In the genomic region with DNA sequence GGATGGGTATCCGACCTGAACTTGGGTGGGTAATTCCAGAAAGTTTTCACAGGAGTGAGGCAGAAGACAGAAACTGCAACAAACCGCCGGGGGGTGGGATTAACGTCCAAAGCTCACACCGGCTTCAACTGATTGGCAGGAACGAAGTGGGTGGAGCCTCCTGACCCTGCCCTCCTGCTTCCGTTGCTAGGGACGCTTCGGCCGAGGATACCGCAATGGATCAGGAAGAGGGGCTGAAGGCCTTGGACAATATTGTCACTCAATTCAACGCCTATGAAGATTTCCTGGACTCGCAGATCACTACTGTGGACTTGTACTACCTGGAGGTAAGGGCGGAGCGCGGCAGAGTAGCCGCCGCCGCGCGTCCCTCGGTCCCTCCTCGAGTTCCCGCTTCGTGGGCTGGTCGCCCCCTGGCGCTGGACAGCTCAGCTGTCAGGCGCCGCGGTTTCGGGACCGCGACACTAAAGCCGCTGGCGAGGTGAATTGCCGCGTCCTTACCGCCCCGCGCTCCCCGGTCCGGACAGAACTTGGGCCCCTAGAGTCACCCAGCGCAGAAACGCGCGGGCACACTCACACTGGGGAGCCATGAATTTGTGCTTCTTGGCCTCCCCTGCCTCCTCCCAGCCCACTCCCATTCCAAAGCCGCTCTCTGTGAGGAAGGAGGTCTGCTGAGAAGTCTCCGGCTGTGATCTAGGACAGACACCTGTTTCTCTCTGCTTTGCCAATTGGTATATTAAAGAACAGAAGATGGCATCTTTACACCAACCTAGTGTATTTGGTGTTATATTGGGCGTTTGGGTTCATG, we compare ENCODE assay signal across 1 cellular context.
TF ChIP-seq lines count a peak whose summit lies in the region.

Gene CFAP299 (plus strand): TSS at position 177 of the 805 bp plus-strand sequence.

TF ChIP-seq in K562, 482 proteins besides CTCF, POLR2A, EP300 and RAD21 (continued from another document and continues in another):
- TF ChIP-seq CBX2 (IDR thresholded peaks at IDR 0.05; ENCODE audit: insufficient read depth, low read length, poor library complexity, severe bottlenecking) (no peak), ZNF347 (CRISPR knock-in tag; IDR thresholded peaks at IDR 0.05; ENCODE audit: low read depth) (no peak), ZBTB43 (CRISPR knock-in tag; IDR thresholded peaks at IDR 0.05) (no peak), GTF2B (IDR thresholded peaks at IDR 0.05; ENCODE audit: extremely low read depth, insufficient read length) (no peak), NFRKB (IDR thresholded peaks at IDR 0.05; ENCODE audit: low read depth) (no peak), NR3C1 (CRISPR knock-in tag; IDR thresholded peaks at IDR 0.05) (no peak), HMGN3 (IDR thresholded peaks at IDR 0.05; ENCODE audit: borderline replicate concordance, extremely low read depth, insufficient read length, low read depth, low read length) (peak; percentile 78), ZNF3 (CRISPR knock-in tag; IDR thresholded peaks at IDR 0.05) (no peak), BRD9 (IDR thresholded peaks at IDR 0.05; ENCODE audit: low read depth, partially characterized antibody) (no peak), HINFP (tag; conservative IDR thresholded peaks at IDR 0.05; ENCODE audit: low read depth) (no peak), ZBTB9 (CRISPR knock-in tag; IDR thresholded peaks at IDR 0.05) (no peak), ZBTB33 (CRISPR knock-in tag; IDR thresholded peaks at IDR 0.05) (peak; percentile 37; the same call in 1 of the 2 replicates), HCFC1 (IDR thresholded peaks at IDR 0.05; ENCODE audit: low read depth, low read length) (peak; percentile 54; the same call in 1 of the 2 replicates), NR4A1 (CRISPR knock-in tag; IDR thresholded peaks at IDR 0.05) (no peak), NR4A1 (tag; IDR thresholded peaks at IDR 0.05) (no peak)
- TF ChIP-seq, protein P1, sequence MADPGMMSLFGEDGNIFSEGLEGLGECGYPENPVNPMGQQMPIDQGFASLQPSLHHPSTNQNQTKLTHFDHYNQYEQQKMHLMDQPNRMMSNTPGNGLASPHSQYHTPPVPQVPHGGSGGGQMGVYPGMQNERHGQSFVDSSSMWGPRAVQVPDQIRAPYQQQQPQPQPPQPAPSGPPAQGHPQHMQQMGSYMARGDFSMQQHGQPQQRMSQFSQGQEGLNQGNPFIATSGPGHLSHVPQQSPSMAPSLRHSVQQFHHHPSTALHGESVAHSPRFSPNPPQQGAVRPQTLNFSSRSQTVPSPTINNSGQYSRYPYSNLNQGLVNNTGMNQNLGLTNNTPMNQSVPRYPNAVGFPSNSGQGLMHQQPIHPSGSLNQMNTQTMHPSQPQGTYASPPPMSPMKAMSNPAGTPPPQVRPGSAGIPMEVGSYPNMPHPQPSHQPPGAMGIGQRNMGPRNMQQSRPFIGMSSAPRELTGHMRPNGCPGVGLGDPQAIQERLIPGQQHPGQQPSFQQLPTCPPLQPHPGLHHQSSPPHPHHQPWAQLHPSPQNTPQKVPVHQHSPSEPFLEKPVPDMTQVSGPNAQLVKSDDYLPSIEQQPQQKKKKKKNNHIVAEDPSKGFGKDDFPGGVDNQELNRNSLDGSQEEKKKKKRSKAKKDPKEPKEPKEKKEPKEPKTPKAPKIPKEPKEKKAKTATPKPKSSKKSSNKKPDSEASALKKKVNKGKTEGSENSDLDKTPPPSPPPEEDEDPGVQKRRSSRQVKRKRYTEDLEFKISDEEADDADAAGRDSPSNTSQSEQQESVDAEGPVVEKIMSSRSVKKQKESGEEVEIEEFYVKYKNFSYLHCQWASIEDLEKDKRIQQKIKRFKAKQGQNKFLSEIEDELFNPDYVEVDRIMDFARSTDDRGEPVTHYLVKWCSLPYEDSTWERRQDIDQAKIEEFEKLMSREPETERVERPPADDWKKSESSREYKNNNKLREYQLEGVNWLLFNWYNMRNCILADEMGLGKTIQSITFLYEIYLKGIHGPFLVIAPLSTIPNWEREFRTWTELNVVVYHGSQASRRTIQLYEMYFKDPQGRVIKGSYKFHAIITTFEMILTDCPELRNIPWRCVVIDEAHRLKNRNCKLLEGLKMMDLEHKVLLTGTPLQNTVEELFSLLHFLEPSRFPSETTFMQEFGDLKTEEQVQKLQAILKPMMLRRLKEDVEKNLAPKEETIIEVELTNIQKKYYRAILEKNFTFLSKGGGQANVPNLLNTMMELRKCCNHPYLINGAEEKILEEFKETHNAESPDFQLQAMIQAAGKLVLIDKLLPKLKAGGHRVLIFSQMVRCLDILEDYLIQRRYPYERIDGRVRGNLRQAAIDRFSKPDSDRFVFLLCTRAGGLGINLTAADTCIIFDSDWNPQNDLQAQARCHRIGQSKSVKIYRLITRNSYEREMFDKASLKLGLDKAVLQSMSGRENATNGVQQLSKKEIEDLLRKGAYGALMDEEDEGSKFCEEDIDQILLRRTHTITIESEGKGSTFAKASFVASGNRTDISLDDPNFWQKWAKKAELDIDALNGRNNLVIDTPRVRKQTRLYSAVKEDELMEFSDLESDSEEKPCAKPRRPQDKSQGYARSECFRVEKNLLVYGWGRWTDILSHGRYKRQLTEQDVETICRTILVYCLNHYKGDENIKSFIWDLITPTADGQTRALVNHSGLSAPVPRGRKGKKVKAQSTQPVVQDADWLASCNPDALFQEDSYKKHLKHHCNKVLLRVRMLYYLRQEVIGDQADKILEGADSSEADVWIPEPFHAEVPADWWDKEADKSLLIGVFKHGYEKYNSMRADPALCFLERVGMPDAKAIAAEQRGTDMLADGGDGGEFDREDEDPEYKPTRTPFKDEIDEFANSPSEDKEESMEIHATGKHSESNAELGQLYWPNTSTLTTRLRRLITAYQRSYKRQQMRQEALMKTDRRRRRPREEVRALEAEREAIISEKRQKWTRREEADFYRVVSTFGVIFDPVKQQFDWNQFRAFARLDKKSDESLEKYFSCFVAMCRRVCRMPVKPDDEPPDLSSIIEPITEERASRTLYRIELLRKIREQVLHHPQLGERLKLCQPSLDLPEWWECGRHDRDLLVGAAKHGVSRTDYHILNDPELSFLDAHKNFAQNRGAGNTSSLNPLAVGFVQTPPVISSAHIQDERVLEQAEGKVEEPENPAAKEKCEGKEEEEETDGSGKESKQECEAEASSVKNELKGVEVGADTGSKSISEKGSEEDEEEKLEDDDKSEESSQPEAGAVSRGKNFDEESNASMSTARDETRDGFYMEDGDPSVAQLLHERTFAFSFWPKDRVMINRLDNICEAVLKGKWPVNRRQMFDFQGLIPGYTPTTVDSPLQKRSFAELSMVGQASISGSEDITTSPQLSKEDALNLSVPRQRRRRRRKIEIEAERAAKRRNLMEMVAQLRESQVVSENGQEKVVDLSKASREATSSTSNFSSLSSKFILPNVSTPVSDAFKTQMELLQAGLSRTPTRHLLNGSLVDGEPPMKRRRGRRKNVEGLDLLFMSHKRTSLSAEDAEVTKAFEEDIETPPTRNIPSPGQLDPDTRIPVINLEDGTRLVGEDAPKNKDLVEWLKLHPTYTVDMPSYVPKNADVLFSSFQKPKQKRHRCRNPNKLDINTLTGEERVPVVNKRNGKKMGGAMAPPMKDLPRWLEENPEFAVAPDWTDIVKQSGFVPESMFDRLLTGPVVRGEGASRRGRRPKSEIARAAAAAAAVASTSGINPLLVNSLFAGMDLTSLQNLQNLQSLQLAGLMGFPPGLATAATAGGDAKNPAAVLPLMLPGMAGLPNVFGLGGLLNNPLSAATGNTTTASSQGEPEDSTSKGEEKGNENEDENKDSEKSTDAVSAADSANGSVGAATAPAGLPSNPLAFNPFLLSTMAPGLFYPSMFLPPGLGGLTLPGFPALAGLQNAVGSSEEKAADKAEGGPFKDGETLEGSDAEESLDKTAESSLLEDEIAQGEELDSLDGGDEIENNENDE (IDR thresholded peaks at IDR 0.05; ENCODE audit: low read depth, low read length) = no peak
- TF ChIP-seq, protein P2, sequence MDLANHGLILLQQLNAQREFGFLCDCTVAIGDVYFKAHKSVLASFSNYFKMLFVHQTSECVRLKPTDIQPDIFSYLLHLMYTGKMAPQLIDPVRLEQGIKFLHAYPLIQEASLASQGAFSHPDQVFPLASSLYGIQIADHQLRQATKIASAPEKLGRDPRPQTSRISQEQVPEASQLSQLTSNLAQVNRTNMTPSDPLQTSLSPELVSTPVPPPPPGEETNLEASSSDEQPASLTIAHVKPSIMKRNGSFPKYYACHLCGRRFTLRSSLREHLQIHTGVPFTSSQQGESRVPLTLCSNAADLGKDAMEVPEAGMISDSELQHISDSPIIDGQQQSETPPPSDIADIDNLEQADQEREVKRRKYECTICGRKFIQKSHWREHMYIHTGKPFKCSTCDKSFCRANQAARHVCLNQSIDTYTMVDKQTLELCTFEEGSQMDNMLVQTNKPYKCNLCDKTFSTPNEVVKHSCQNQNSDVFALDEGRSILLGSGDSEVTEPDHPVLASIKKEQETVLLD (IDR thresholded peaks at IDR 0.05) = no peak
- TF ChIP-seq, protein P3, sequence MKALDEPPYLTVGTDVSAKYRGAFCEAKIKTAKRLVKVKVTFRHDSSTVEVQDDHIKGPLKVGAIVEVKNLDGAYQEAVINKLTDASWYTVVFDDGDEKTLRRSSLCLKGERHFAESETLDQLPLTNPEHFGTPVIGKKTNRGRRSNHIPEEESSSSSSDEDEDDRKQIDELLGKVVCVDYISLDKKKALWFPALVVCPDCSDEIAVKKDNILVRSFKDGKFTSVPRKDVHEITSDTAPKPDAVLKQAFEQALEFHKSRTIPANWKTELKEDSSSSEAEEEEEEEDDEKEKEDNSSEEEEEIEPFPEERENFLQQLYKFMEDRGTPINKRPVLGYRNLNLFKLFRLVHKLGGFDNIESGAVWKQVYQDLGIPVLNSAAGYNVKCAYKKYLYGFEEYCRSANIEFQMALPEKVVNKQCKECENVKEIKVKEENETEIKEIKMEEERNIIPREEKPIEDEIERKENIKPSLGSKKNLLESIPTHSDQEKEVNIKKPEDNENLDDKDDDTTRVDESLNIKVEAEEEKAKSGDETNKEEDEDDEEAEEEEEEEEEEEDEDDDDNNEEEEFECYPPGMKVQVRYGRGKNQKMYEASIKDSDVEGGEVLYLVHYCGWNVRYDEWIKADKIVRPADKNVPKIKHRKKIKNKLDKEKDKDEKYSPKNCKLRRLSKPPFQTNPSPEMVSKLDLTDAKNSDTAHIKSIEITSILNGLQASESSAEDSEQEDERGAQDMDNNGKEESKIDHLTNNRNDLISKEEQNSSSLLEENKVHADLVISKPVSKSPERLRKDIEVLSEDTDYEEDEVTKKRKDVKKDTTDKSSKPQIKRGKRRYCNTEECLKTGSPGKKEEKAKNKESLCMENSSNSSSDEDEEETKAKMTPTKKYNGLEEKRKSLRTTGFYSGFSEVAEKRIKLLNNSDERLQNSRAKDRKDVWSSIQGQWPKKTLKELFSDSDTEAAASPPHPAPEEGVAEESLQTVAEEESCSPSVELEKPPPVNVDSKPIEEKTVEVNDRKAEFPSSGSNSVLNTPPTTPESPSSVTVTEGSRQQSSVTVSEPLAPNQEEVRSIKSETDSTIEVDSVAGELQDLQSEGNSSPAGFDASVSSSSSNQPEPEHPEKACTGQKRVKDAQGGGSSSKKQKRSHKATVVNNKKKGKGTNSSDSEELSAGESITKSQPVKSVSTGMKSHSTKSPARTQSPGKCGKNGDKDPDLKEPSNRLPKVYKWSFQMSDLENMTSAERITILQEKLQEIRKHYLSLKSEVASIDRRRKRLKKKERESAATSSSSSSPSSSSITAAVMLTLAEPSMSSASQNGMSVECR (CRISPR knock-in tag; IDR thresholded peaks at IDR 0.05) = peak; percentile 100
